In the genomic region with DNA sequence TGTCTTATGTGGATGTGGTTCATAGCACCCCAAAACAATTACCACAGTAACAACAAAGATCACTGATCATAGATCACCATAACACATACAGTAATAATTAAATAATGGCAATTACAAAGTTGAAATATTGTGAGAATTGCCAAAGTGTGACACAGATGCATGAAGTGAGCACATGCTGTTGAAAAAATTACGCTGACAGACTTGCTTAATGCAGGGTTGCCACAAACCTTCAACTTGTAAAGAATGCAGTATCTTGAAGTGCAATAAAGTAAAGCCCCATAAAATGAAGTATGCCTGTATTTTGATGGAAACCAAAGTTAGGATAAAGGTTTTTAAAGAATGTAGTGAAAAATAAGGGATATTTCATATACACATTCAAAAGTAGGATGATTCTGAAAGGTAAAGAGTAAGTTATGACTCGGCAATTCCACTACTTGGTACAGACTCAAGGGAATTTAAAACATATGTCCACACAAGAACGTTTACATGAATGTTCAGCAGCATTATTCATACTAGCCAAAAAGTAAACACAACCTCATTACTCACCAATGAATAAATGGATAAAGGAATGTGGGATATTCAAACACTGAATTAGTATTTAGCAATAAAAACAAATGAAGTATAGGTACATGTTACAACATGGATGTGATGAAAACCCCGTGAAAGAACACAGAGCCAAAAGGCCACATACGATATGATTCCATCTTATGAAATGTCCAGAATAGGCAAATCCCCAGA, we compare ENCODE assay signal across 1 cellular context.
TF ChIP-seq lines count a peak whose summit lies in the region.

No MANE protein-coding gene starts in this region.

TF ChIP-seq in IMR-90, 13 proteins besides CTCF, POLR2A, EP300 and RAD21:
- TF ChIP-seq NFE2L2 (IDR thresholded peaks at IDR 0.05; ENCODE audit: low read depth, low read length) (peak; percentile 91), MXI1 (IDR thresholded peaks at IDR 0.05; ENCODE audit: borderline replicate concordance, low read depth, low read length) (no peak), RCOR1 (IDR thresholded peaks at IDR 0.05; ENCODE audit: insufficient replicate concordance, low read length) (peak; percentile 16), FOS (IDR thresholded peaks at IDR 0.05; ENCODE audit: low read depth, low read length) (peak; percentile 86), CEBPB (IDR thresholded peaks at IDR 0.05; ENCODE audit: low read depth, low read length) (peak; percentile 90), CHD1 (IDR thresholded peaks at IDR 0.05; ENCODE audit: low read depth, low read length) (no peak), MAFK (IDR thresholded peaks at IDR 0.05; ENCODE audit: low read depth, low read length) (peak; percentile 71)
